19 cellular contexts compared by ENCODE assay signal in genomic region chr10:83425306-83425705, GRCh38.
"Had no signal": no experiment of that assay in that cellular context is flagged by ENCODE, and none has a peak within 500 bp of the region (broad histone marks: within the 10 kb centered on the region; RNA-seq: fewer than 3 reads in every experiment).

No MANE protein-coding gene starts in this region.

- H3K27ac Mint-ChIP-seq: activated naive CD8-positive, alpha-beta T cell; natural killer cell treated with Interleukin-12 subunit alpha and Interleukin-12 subunit beta and Interleukin-15 and Interleukin-18, amount 100 ng/mL, for 72 hours had no signal

- DNase-seq: activated CD4-positive, alpha-beta T cell treated with anti-CD3 and anti-CD28 coated beads for 48 hours; activated CD4-positive, alpha-beta T cell treated with anti-CD3 and anti-CD28 coated beads, Interleukin-2, amount 50 U/mL, for 48 hours; activated CD8-positive, alpha-beta memory T cell treated with anti-CD3 and anti-CD28 coated beads for 24 hours; activated effector memory CD4-positive, alpha-beta T cell treated with Interleukin-2 at 50 U/mL for 16 hours; activated naive CD4-positive, alpha-beta T cell treated with Interleukin-2 at 50 U/mL for 16 hours; aorta; body of pancreas; dermis blood vessel endothelial cell; effector CD4-positive, alpha-beta T cell; esophagus squamous epithelium; foreskin melanocyte; left cardiac atrium; left ventricle myocardium superior; mucosa of descending colon; right cardiac atrium; stimulated activated naive CD4-positive, alpha-beta T cell treated with Interleukin-2 at 50 U/mL for 16 hours had no signal

- ATAC-seq: activated CD4-positive, CD25-positive, alpha-beta regulatory T cell treated with anti-CD3 and anti-CD28 coated beads, Interleukin-2, amount 50 U/mL, for 24 hours; body of pancreas; left cardiac atrium; left ventricle myocardium superior; mucosa of descending colon; natural killer cell treated with Interleukin-12 subunit alpha and Interleukin-12 subunit beta and Interleukin-15 and Interleukin-18, amount 100 ng/mL, for 72 hours; right cardiac atrium had no signal

- H3K27me3 Mint-ChIP-seq: activated naive CD8-positive, alpha-beta T cell; natural killer cell treated with Interleukin-12 subunit alpha and Interleukin-12 subunit beta and Interleukin-15 and Interleukin-18, amount 100 ng/mL, for 72 hours had no signal

- H3K4me3 Mint-ChIP-seq: activated naive CD8-positive, alpha-beta T cell; natural killer cell treated with Interleukin-12 subunit alpha and Interleukin-12 subunit beta and Interleukin-15 and Interleukin-18, amount 100 ng/mL, for 72 hours had no signal

- H3K36me3 Mint-ChIP-seq: activated naive CD8-positive, alpha-beta T cell; natural killer cell treated with Interleukin-12 subunit alpha and Interleukin-12 subunit beta and Interleukin-15 and Interleukin-18, amount 100 ng/mL, for 72 hours had no signal
